In the genomic region with DNA sequence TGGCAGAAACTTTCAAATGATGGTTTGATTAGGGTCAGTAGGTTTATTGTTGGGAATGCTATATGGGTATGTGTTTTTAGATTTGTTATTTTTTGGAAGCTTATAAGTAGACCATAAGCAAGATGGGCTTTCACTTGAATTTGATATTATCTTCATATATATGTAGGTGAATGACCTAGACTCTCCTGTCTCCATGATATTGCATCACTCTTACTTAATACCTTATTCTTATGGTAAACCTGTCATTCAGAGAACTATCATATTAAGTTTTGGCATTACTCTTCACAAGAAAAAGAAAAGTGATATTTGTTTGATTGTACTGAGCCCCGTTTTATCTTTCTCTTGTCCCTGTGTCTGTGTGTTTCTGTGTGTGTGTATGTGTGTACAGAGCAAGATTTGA, we compare ENCODE assay signal across 26 cellular contexts. TPM values are rescaled to one million over a fixed set of nuclear protein-coding genes. Genes with fewer than 3 reads are reported as not detected.
DNase-seq lines count a peak whose midpoint lies in the region; ATAC-seq, FAIRE-seq and TF ChIP-seq lines count a peak whose summit lies in the region.
"Had no signal": no experiment of that assay in that cellular context is flagged by ENCODE, and none has a peak within 500 bp of the region (broad histone marks: within the 10 kb centered on the region; RNA-seq: fewer than 3 reads in every experiment).

No MANE protein-coding gene starts in this region.

- H3K9me1 ChIP-seq in K562 (ENCODE audit: control insufficient read depth, insufficient read depth, low read length), result no peaks in the 10 kb centered on the region

- H2AFZ ChIP-seq in K562 (ENCODE audit: low read depth, low read length), result no peak overlapping the region

- intact Hi-C loops in K562 (cut with micrococcal nuclease), result no loop called here

- peaks cover 78% of the 10 kb centered on the region for H3K36me3 ChIP-seq in K562 (ENCODE audit: control insufficient read depth, insufficient read depth, low read length)
- H3K36me3 ChIP-seq: BE2C had no signal

- no peaks in the 10 kb centered on the region for H3K27me3 ChIP-seq in K562 (ENCODE audit: control insufficient read depth in 2 of 2, insufficient read depth in 2 of 2, low read length in 2 of 2)
- H3K27me3 ChIP-seq: BE2C, BLaER1 had no signal

- no peak for TF ChIP-seq EP300 in A549 (IDR thresholded peaks at IDR 0.05)
- no peak for TF ChIP-seq EP300 in K562 (IDR thresholded peaks at IDR 0.05; ENCODE audit: low read length)

- H3K4me3 ChIP-seq in A549 (no peak overlapping the region), K562 (no peak overlapping the region)
- H3K4me3 ChIP-seq: BLaER1, GM12878 had no signal

- TF ChIP-seq CTCF in A549 (IDR thresholded peaks at IDR 0.05) (no peak), K562 (IDR thresholded peaks at IDR 0.05 in 2 of 3, conservative IDR thresholded peaks at IDR 0.05 in 1 of 3; ENCODE audit: insufficient read depth in 2 of 3, low read depth in 1 of 3, low read length in 3 of 3) (no peak)

- CTCF ChIA-PET in A549 (lab: Yijun Ruan, JAX), result no interaction called here
- CTCF ChIA-PET in K562 (lab: Yijun Ruan, JAX; ENCODE audit: low intra/inter-chr PET ratio), result no interaction called here

- 91% methylated on average over 1 of the region's 1 CpG for WGBS in A549 (ENCODE audit: missing lambda C conversion rate)
- 90% methylated on average over 1 of the region's 1 CpG for WGBS in K562 (ENCODE audit: insufficient coverage, low coverage, missing lambda C conversion rate)

- no peak for TF ChIP-seq POLR2A in A549 (IDR thresholded peaks at IDR 0.05; ENCODE audit: low read length)
- no peak for TF ChIP-seq POLR2A in K562 (conservative IDR thresholded peaks at IDR 0.05)

- no peak overlapping the region for H3K4me2 ChIP-seq in A549
- no peak overlapping the region for H3K4me2 ChIP-seq in K562 (ENCODE audit: insufficient read depth, low read length)
- H3K4me2 ChIP-seq: BLaER1 had no signal

- in situ Hi-C loops in K562 (cut with MboI), result no loop called here

- POLR2A ChIA-PET in A549 (lab: Yijun Ruan, JAX) (no interaction called here), K562 (lab: Yijun Ruan, JAX) (interaction anchor here (0.6 kb wide), 1 partner anchor 573 kb away, joined by 3 read pairs; no protein-coding TSS in a partner anchor)

- peak; percentile 43 for FAIRE-seq in A549 (lab: Jason Lieb, UNC)
- FAIRE-seq in K562 (lab: Jason Lieb, UNC), result no peak
- FAIRE-seq: GM12878, GM12892, GM18507 had no signal

- TF ChIP-seq RAD21 in A549 (conservative IDR thresholded peaks at IDR 0.05 in 1 of 2, IDR thresholded peaks at IDR 0.05 in 1 of 2) (no peak), K562 (CRISPR knock-in tag; conservative IDR thresholded peaks at IDR 0.05 in 1 of 2, IDR thresholded peaks at IDR 0.05 in 1 of 2) (no peak)

- peak overlapping the region; percentile 63 for H3K27ac Mint-ChIP-seq in activated T-cell treated with anti-CD3 and anti-CD28 coated beads, Interleukin-2, amount 50 U/mL, for 72 hours
- H3K27ac Mint-ChIP-seq: CD14-positive monocyte; CD4-positive, alpha-beta memory T cell; CD4-positive, CD25-positive, alpha-beta regulatory T cell had no signal

- DNase-seq in activated T-cell treated with anti-CD3 and anti-CD28 coated beads, Interleukin-2, amount 50 U/mL, for 72 hours, result no peak
- DNase-seq in activated T-cell treated with anti-CD3 and anti-CD28 coated beads for 4 hours, result no peak
- no peak for DNase-seq in A549 (ENCODE audit: low read depth in 1 of 2, low spot score in 1 of 2)
- no peak for DNase-seq in K562 (ENCODE audit: extremely low read depth in 1 of 4, low spot score in 3 of 4)
- DNase-seq: ACHN; BE2C; C1 segment of cervical spinal cord; CD4-positive, alpha-beta memory T cell; CD4-positive, CD25-positive, alpha-beta regulatory T cell; CD8-positive, alpha-beta memory T cell; COR-L47; DMS 273 treated with DMSO at 0.1 percent for 48 hours; DMS153; DMS53; DMS79; DND-41; EL; GDM1 had no signal

- no TSS peak for BruUV-seq in K562 (replicated peaks; lab: Mats Ljungman, UMichigan)

- H3K9me3 Mint-ChIP-seq in activated T-cell treated with anti-CD3 and anti-CD28 coated beads, Interleukin-2, amount 50 U/mL, for 72 hours, result no peaks in the 10 kb centered on the region
- H3K9me3 Mint-ChIP-seq: CD14-positive monocyte; CD4-positive, alpha-beta memory T cell; CD4-positive, CD25-positive, alpha-beta regulatory T cell; CD8-positive, alpha-beta memory T cell had no signal

- H3K27ac ChIP-seq in A549, result no peak overlapping the region
- H3K27ac ChIP-seq in K562 (ENCODE audit: extremely low read depth, low read depth, low read length), result no peak overlapping the region
- H3K27ac ChIP-seq: 22Rv1, BLaER1 had no signal

- H3K4me1 Mint-ChIP-seq in activated T-cell treated with anti-CD3 and anti-CD28 coated beads, Interleukin-2, amount 50 U/mL, for 72 hours (ENCODE audit: low read depth), result no peaks in the 10 kb centered on the region

- H3K79me2 ChIP-seq in K562 (ENCODE audit: control insufficient read depth, insufficient read depth, low read length), result no peaks in the 10 kb centered on the region

- H3K9me3 ChIP-seq in A549 (no peaks in the 10 kb centered on the region), K562 (replicated peaks; ENCODE audit: control insufficient read depth, insufficient read depth, low read depth, low read length) (no peaks in the 10 kb centered on the region)
- H3K9me3 ChIP-seq: BE2C, BLaER1 had no signal

- no peaks in the 10 kb centered on the region for H3K27me3 Mint-ChIP-seq in activated T-cell treated with anti-CD3 and anti-CD28 coated beads, Interleukin-2, amount 50 U/mL, for 72 hours (ENCODE audit: low read depth)
- H3K27me3 Mint-ChIP-seq: CD4-positive, alpha-beta memory T cell; CD4-positive, CD25-positive, alpha-beta regulatory T cell; CD8-positive, alpha-beta memory T cell had no signal

- 0 out of 3 replicates have a peak, but pooled peaks cover 4% of the 10 kb centered on the region for H3K4me1 ChIP-seq in A549
- peaks cover 0 to 6% of the 10 kb centered on the region in 2 experiments; a peak in 1 of 5 replicates for H3K4me1 ChIP-seq in K562 (replicated peaks in 1 of 2; ENCODE audit: control insufficient read depth in 2 of 2, insufficient read depth in 2 of 2, low read length in 2 of 2)
- H3K4me1 ChIP-seq: BLaER1 had no signal

- no peak overlapping the region for H3K4me3 Mint-ChIP-seq in activated T-cell treated with anti-CD3 and anti-CD28 coated beads, Interleukin-2, amount 50 U/mL, for 72 hours
- H3K4me3 Mint-ChIP-seq: CD14-positive monocyte; CD4-positive, alpha-beta memory T cell; CD4-positive, CD25-positive, alpha-beta regulatory T cell; CD8-positive, alpha-beta memory T cell had no signal

- peaks cover 10 to 22% of the 10 kb centered on the region in 2 donors for H3K36me3 Mint-ChIP-seq in activated T-cell treated with anti-CD3 and anti-CD28 coated beads, Interleukin-2, amount 50 U/mL, for 72 hours (ENCODE audit: insufficient read depth in 2 of 2)

- no peak overlapping the region for H3K9ac ChIP-seq in K562 (ENCODE audit: insufficient read depth in 1 of 2, low read depth in 2 of 2, low read length in 2 of 2)
- H3K9ac ChIP-seq: BLaER1 had no signal

- H4K20me1 ChIP-seq in K562 (replicated peaks; ENCODE audit: control insufficient read depth, insufficient read depth, low read length), result no peaks in the 10 kb centered on the region; the same call in 1 of the 2 replicates

- ATAC-seq in activated T-cell treated with anti-CD3 and anti-CD28 coated beads, Interleukin-2, amount 50 U/mL, for 72 hours (replicated peaks in 1 of 2), result no peak
- no peak for ATAC-seq in A549
- no peak for ATAC-seq in K562
- ATAC-seq in GM21423 (IDR thresholded peaks at IDR 0.05; ENCODE audit: unreplicated experiment), result no peak
- ATAC-seq: GM12878 had no signal

RNA-seq across cellular contexts. Expression of gene HSPA14, which starts 17.3 kb away (rescaled TPM):
- 10 to 100 TPM; 22.3 to 32.0 TPM for total RNA-seq in activated T-cell treated with anti-CD3 and anti-CD28 coated beads, Interleukin-2, amount 50 U/mL, for 72 hours
- polyA plus RNA-seq in A549 (2011; rRNA removed) (31.7 and 45.7 TPM in 2 replicates), A549 (2017; fragmentation: RNase III; extraction: RNeasy Plus Mini Kit Qiagen cat#74134 plus additional on column Dnase treatment) (33.3 to 35.7 TPM (median 34.2 TPM) in 3 replicates), K562 (2011; rRNA removed) (52.3 and 71.5 TPM in 2 replicates), K562 (2014; fragmentation: Illumina TruSeq; extraction: Trizol) (47.0 and 51.9 TPM in 2 replicates), K562 (2014; fragmentation: Nextera tagmentation; extraction: Ambion mirVana) (10 to 100 TPM; 70.1 to 75.0 TPM), K562 (2014; rRNA removed) (54.1 and 56.5 TPM in 2 replicates)
- polyA plus RNA-seq in A549 (2012; cell fraction: cytosol; rRNA removed), result 19.0 and 20.5 TPM in 2 replicates
- 8.2 and 12.7 TPM in 2 replicates for polyA plus RNA-seq in A549 (2012; cell fraction: nucleus; rRNA removed)
- polyA minus RNA-seq in A549 (2011; rRNA and poly(A)+ RNA removed), result 4.7 TPM in 2 replicates
- total RNA-seq in K562 (2011; cell fraction: chromatin; rRNA removed; ENCODE audit: low replicate concordance), result 10.9 and 32.7 TPM in 2 replicates
- 6.5 and 8.0 TPM in 2 replicates for total RNA-seq in K562 (2011; cell fraction: nucleolus; rRNA removed)
- 16.4 and 26.8 TPM in 2 replicates for total RNA-seq in K562 (2011; cell fraction: nucleoplasm; rRNA removed)
- total RNA-seq in K562 (2014; rRNA removed) (38.9 and 47.9 TPM in 2 replicates), K562 (2014; rRNA removed; fragmentation: Illumina TruSeq; extraction: Trizol) (65.1 and 77.7 TPM in 2 replicates), K562 (2015; rRNA removed; fragmentation: Illumina TruSeq; extraction: Trizol) (57.5 and 63.2 TPM in 2 replicates), K562 (2021) (41.9 and 46.2 TPM in 2 replicates)
- polyA plus RNA-seq in K562 (2011; cell fraction: cytosol; rRNA removed), result 12.0 and 24.9 TPM in 2 replicates
- polyA plus RNA-seq in K562 (2011; cell fraction: nucleus; rRNA removed), result 16.6 and 28.1 TPM in 2 replicates
- polyA plus RNA-seq in K562 (2012), result 25.4 and 33.0 TPM in 2 replicates
- 38.8 and 40.3 TPM in 2 replicates for polyA minus RNA-seq in K562 (2011; rRNA and poly(A)+ RNA removed)
- polyA minus RNA-seq in K562 (2011; cell fraction: cytosol; rRNA and poly(A)+ RNA removed), result 8.4 and 15.2 TPM in 2 replicates
- 9.8 and 19.3 TPM in 2 replicates for polyA minus RNA-seq in K562 (2011; cell fraction: nucleus; rRNA and poly(A)+ RNA removed)

RNA-seq across cellular contexts. Expression of gene MSANTD7, which starts 17.3 kb away (rescaled TPM):
- 10 to 100 TPM; 19.8 to 26.3 TPM for total RNA-seq in activated T-cell treated with anti-CD3 and anti-CD28 coated beads, Interleukin-2, amount 50 U/mL, for 72 hours
- polyA plus RNA-seq in A549 (2011; rRNA removed) (10.9 and 11.2 TPM in 2 replicates), A549 (2017; fragmentation: RNase III; extraction: RNeasy Plus Mini Kit Qiagen cat#74134 plus additional on column Dnase treatment) (10.9 to 12.1 TPM (median 11.2 TPM) in 3 replicates), K562 (2011; rRNA removed) (14.6 and 18.9 TPM in 2 replicates), K562 (2014; fragmentation: Illumina TruSeq; extraction: Trizol) (24.3 and 24.7 TPM in 2 replicates), K562 (2014; fragmentation: Nextera tagmentation; extraction: Ambion mirVana) (1 to 10 TPM; 5.2 to 7.1 TPM), K562 (2014; rRNA removed) (16.2 and 18.8 TPM in 2 replicates)
- 4.7 and 6.9 TPM in 2 replicates for polyA plus RNA-seq in A549 (2012; cell fraction: cytosol; rRNA removed)
- 4.6 and 5.0 TPM in 2 replicates for polyA plus RNA-seq in A549 (2012; cell fraction: nucleus; rRNA removed)
- 17.2 and 22.7 TPM in 2 replicates for polyA minus RNA-seq in A549 (2011; rRNA and poly(A)+ RNA removed)
- total RNA-seq in K562 (2011; cell fraction: chromatin; rRNA removed; ENCODE audit: low replicate concordance), result 19.1 and 30.9 TPM in 2 replicates
- 16.7 and 18.6 TPM in 2 replicates for total RNA-seq in K562 (2011; cell fraction: nucleolus; rRNA removed)
- 22.8 and 36.6 TPM in 2 replicates for total RNA-seq in K562 (2011; cell fraction: nucleoplasm; rRNA removed)
- total RNA-seq in K562 (2014; rRNA removed) (25.0 and 26.9 TPM in 2 replicates), K562 (2014; rRNA removed; fragmentation: Illumina TruSeq; extraction: Trizol) (23.6 and 24.5 TPM in 2 replicates), K562 (2015; rRNA removed; fragmentation: Illumina TruSeq; extraction: Trizol) (26.6 and 27.3 TPM in 2 replicates), K562 (2021) (26.4 and 27.2 TPM in 2 replicates)
- polyA plus RNA-seq in K562 (2011; cell fraction: cytosol; rRNA removed), result 9.0 and 9.9 TPM in 2 replicates
- 12.3 and 17.3 TPM in 2 replicates for polyA plus RNA-seq in K562 (2011; cell fraction: nucleus; rRNA removed)
- 11.3 and 18.0 TPM in 2 replicates for polyA plus RNA-seq in K562 (2012)
- polyA minus RNA-seq in K562 (2011; rRNA and poly(A)+ RNA removed), result 35.3 and 37.1 TPM in 2 replicates
- polyA minus RNA-seq in K562 (2011; cell fraction: cytosol; rRNA and poly(A)+ RNA removed), result 17.9 and 24.7 TPM in 2 replicates
- polyA minus RNA-seq in K562 (2011; cell fraction: nucleus; rRNA and poly(A)+ RNA removed), result 24.0 and 40.5 TPM in 2 replicates

RNA-seq across cellular contexts. Expression of gene CDNF, which starts 17.6 kb away (rescaled TPM):
- total RNA-seq in activated T-cell treated with anti-CD3 and anti-CD28 coated beads, Interleukin-2, amount 50 U/mL, for 72 hours, result 1 to 10 TPM; 2.9 to 3.2 TPM
- 1.8 and 2.0 TPM in 2 replicates for polyA plus RNA-seq in A549 (2011; rRNA removed)
- 0.48 and 0.52 TPM in 2 replicates for polyA plus RNA-seq in A549 (2012; cell fraction: cytosol; rRNA removed)
- polyA plus RNA-seq in A549 (2012; cell fraction: nucleus; rRNA removed), result 0.26 and 1.0 TPM in 2 replicates
- polyA plus RNA-seq in A549 (2017; fragmentation: RNase III; extraction: RNeasy Plus Mini Kit Qiagen cat#74134 plus additional on column Dnase treatment), result 0.89 to 2.1 TPM (median 1.6 TPM) in 3 replicates
- 1.1 and 1.2 TPM in 2 replicates for polyA minus RNA-seq in A549 (2011; rRNA and poly(A)+ RNA removed)
- total RNA-seq in K562 (2011; cell fraction: chromatin; rRNA removed; ENCODE audit: low replicate concordance), result 0.37 and 0.83 TPM in 2 replicates
- total RNA-seq in K562 (2011; cell fraction: nucleolus; rRNA removed), result 0.83 and 2.2 TPM in 2 replicates
- total RNA-seq in K562 (2011; cell fraction: nucleoplasm; rRNA removed), result 0.53 and 0.73 TPM in 2 replicates
- total RNA-seq in K562 (2014; rRNA removed), result 0.64 TPM in 1 of 2 replicates, not detected in the other
- 0.29 and 0.61 TPM in 2 replicates for total RNA-seq in K562 (2014; rRNA removed; fragmentation: Illumina TruSeq; extraction: Trizol)
- total RNA-seq in K562 (2015; rRNA removed; fragmentation: Illumina TruSeq; extraction: Trizol), result 0.33 and 0.60 TPM in 2 replicates
- total RNA-seq in K562 (2021), result 0.85 and 1.00 TPM in 2 replicates
- 0.93 and 1.6 TPM in 2 replicates for polyA plus RNA-seq in K562 (2011; rRNA removed)
- 0.13 and 1.2 TPM in 2 replicates for polyA plus RNA-seq in K562 (2011; cell fraction: cytosol; rRNA removed)
- polyA plus RNA-seq in K562 (2011; cell fraction: nucleus; rRNA removed), result 0.54 and 0.65 TPM in 2 replicates
- polyA plus RNA-seq in K562 (2012), result 0.64 and 2.2 TPM in 2 replicates
- 0.61 and 0.96 TPM in 2 replicates for polyA plus RNA-seq in K562 (2014; fragmentation: Illumina TruSeq; extraction: Trizol)
- under 1 TPM; 0.18 to 0.37 TPM for polyA plus RNA-seq in K562 (2014; fragmentation: Nextera tagmentation; extraction: Ambion mirVana)
- polyA plus RNA-seq in K562 (2014; rRNA removed), result 1.1 and 1.6 TPM in 2 replicates
- polyA minus RNA-seq in K562 (2011; rRNA and poly(A)+ RNA removed), result 0.42 and 1.9 TPM in 2 replicates
- not detected in 2 replicates for polyA minus RNA-seq in K562 (2011; cell fraction: cytosol; rRNA and poly(A)+ RNA removed)
- polyA minus RNA-seq in K562 (2011; cell fraction: nucleus; rRNA and poly(A)+ RNA removed), result 0.40 and 1.4 TPM in 2 replicates
- total RNA-seq: Daoy had no signal

RNA-seq across cellular contexts. Expression of gene SUV39H2, which starts 23.2 kb away (rescaled TPM):
- 10 to 100 TPM; 16.9 to 18.5 TPM for total RNA-seq in activated T-cell treated with anti-CD3 and anti-CD28 coated beads, Interleukin-2, amount 50 U/mL, for 72 hours
- polyA plus RNA-seq in A549 (2011; rRNA removed), result 21.3 and 23.2 TPM in 2 replicates
- 7.1 and 8.2 TPM in 2 replicates for polyA plus RNA-seq in A549 (2012; cell fraction: cytosol; rRNA removed)
- 3.0 and 4.7 TPM in 2 replicates for polyA plus RNA-seq in A549 (2012; cell fraction: nucleus; rRNA removed)
- 22.6 to 24.0 TPM (median 22.9 TPM) in 3 replicates for polyA plus RNA-seq in A549 (2017; fragmentation: RNase III; extraction: RNeasy Plus Mini Kit Qiagen cat#74134 plus additional on column Dnase treatment)
- 9.9 and 10.5 TPM in 2 replicates for polyA minus RNA-seq in A549 (2011; rRNA and poly(A)+ RNA removed)
- 16.3 and 60.2 TPM in 2 replicates for total RNA-seq in K562 (2011; cell fraction: chromatin; rRNA removed; ENCODE audit: low replicate concordance)
- total RNA-seq in K562 (2011; cell fraction: nucleolus; rRNA removed), result 9.0 and 13.4 TPM in 2 replicates
- 27.8 and 58.1 TPM in 2 replicates for total RNA-seq in K562 (2011; cell fraction: nucleoplasm; rRNA removed)
- 26.4 and 28.1 TPM in 2 replicates for total RNA-seq in K562 (2014; rRNA removed)
- total RNA-seq in K562 (2014; rRNA removed; fragmentation: Illumina TruSeq; extraction: Trizol), result 49.6 and 53.5 TPM in 2 replicates
- total RNA-seq in K562 (2015; rRNA removed; fragmentation: Illumina TruSeq; extraction: Trizol), result 37.5 and 41.3 TPM in 2 replicates
- 32.6 and 36.6 TPM in 2 replicates for total RNA-seq in K562 (2021)
- polyA plus RNA-seq in K562 (2011; rRNA removed), result 28.3 and 40.6 TPM in 2 replicates
- 9.8 and 14.4 TPM in 2 replicates for polyA plus RNA-seq in K562 (2011; cell fraction: cytosol; rRNA removed)
- polyA plus RNA-seq in K562 (2011; cell fraction: nucleus; rRNA removed), result 9.0 and 12.6 TPM in 2 replicates
- polyA plus RNA-seq in K562 (2012), result 25.8 and 41.8 TPM in 2 replicates
- polyA plus RNA-seq in K562 (2014; fragmentation: Illumina TruSeq; extraction: Trizol), result 38.4 and 54.3 TPM in 2 replicates
- 10 to 100 TPM; 41.7 to 45.7 TPM for polyA plus RNA-seq in K562 (2014; fragmentation: Nextera tagmentation; extraction: Ambion mirVana)
- polyA plus RNA-seq in K562 (2014; rRNA removed), result 24.1 and 27.0 TPM in 2 replicates
- 54.9 and 57.6 TPM in 2 replicates for polyA minus RNA-seq in K562 (2011; rRNA and poly(A)+ RNA removed)
- 14.4 and 22.8 TPM in 2 replicates for polyA minus RNA-seq in K562 (2011; cell fraction: cytosol; rRNA and poly(A)+ RNA removed)
- 18.8 and 29.1 TPM in 2 replicates for polyA minus RNA-seq in K562 (2011; cell fraction: nucleus; rRNA and poly(A)+ RNA removed)
